Comparison of ENCODE assay signal across 1 cellular context in genomic region chr7:100146350-100146749, GRCh38.
TF ChIP-seq lines count a peak whose summit lies in the region.
"Not testable (repeated sequence)": the region's sequence is repeated elsewhere in the genome, so short reads cannot be mapped to it uniquely, and the experiment has no call there.

No MANE protein-coding gene starts in this region.

TF ChIP-seq in K562, 482 proteins besides CTCF, POLR2A, EP300 and RAD21:
- peak; percentile 67 for TF ChIP-seq CBFA2T3 (IDR thresholded peaks at IDR 0.05)
- peak; percentile 40; the same call in 1 of the 2 replicates for TF ChIP-seq CBFA2T2 (conservative IDR thresholded peaks at IDR 0.05)
- peak; percentile 6; the same call in 1 of the 2 replicates for TF ChIP-seq TAL1 (IDR thresholded peaks at IDR 0.05)
- TF ChIP-seq KDM1A (IDR thresholded peaks at IDR 0.05) = peak in 1 of 2 experiments; percentile 44; a peak in 1 of 4 replicates
- TF ChIP-seq TEAD4 (IDR thresholded peaks at IDR 0.05; ENCODE audit: low read length) = 0 out of 2 replicates have a peak, but pooled peaks have one; percentile 23
- TF ChIP-seq TEAD4 (CRISPR knock-in tag; IDR thresholded peaks at IDR 0.05; ENCODE audit: borderline replicate concordance) = not testable (repeated sequence)
- peak; percentile 36; the same call in 1 of the 2 replicates for TF ChIP-seq CEBPG (CRISPR knock-in tag; IDR thresholded peaks at IDR 0.05)
- peak; percentile 34 to 84; a peak in 3 of 4 replicates for TF ChIP-seq CEBPG (tag; conservative IDR thresholded peaks at IDR 0.05 in 1 of 2, IDR thresholded peaks at IDR 0.05 in 1 of 2)
- TF ChIP-seq ARID1B (IDR thresholded peaks at IDR 0.05) = peak; percentile 36
- TF ChIP-seq DPF2 (IDR thresholded peaks at IDR 0.05) = peak; percentile 36; the same call in 1 of the 2 replicates
- TF ChIP-seq CEBPB (tag; IDR thresholded peaks at IDR 0.05) = peak; percentile 85
- peak in 1 of 2 experiments; percentile 34; a peak in 1 of 4 replicates for TF ChIP-seq RCOR1 (IDR thresholded peaks at IDR 0.05; ENCODE audit: borderline replicate concordance in 1 of 2, low read depth in 2 of 2, low read length in 2 of 2)
- TF ChIP-seq TRIM24 (IDR thresholded peaks at IDR 0.05) = peak; percentile 24 to 39; a peak in 1 of 4 replicates
- peak; percentile 73 for TF ChIP-seq FOSL1 (tag; conservative IDR thresholded peaks at IDR 0.05)
